Comparison of ENCODE assay signal across 8 cellular contexts in the genomic region with DNA sequence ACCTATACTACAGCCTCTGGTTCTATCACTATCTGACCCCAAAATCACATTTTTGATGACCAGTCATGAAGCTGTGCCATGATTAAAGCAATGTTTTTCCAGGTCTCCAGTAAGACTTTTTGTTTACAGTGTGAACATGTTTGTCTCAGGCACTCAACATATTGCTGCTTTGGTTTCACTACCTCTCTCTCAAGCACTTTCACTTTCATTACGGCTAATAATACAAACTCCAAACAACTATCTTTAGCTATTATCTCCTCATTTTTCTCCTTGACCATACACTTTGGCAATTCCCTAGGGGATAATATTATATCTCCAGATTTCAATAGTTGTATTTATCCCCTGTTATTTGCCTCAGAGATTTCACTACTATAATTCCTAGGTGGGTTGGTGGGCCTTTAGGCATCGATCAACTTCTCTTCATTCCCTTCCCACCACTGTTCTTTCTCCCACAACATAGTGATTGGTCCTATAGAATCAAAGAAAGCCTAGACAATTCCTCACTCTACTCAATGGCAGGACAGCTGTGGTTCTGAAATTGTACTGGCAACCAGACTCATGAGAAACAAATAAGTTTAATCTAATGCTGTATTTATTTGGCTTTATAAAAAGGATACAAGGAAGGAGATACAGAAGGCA.
DNase-seq lines count a peak whose midpoint lies in the region; ATAC-seq and TF ChIP-seq lines count a peak whose summit lies in the region.

No MANE protein-coding gene starts in this region.

- peaks cover 7% of the 10 kb centered on the region for H3K9me3 Mint-ChIP-seq in activated T-cell treated with anti-CD3 and anti-CD28 coated beads, Interleukin-2, amount 50 U/mL, for 4 hours
- peaks cover 0 to 10% (median 0%) of the 10 kb centered on the region in 9 donors for H3K9me3 Mint-ChIP-seq in naive thymus-derived CD8-positive, alpha-beta T cell
- peaks cover 26% of the 10 kb centered on the region for H3K9me3 Mint-ChIP-seq in osteocyte (ENCODE audit: unreplicated experiment)

- H3K27ac Mint-ChIP-seq in naive thymus-derived CD8-positive, alpha-beta T cell, result peak overlapping the region in 1 of 10 donors; percentile 59
- H3K27ac Mint-ChIP-seq in osteocyte (ENCODE audit: unreplicated experiment), result no peak overlapping the region

- ATAC-seq in activated T-cell treated with anti-CD3 and anti-CD28 coated beads, Interleukin-2, amount 50 U/mL, for 4 hours, result no peak
- peak; percentile 90 for ATAC-seq in HG02884 (IDR thresholded peaks at IDR 0.05; ENCODE audit: unreplicated experiment)
- no peak for ATAC-seq in naive thymus-derived CD8-positive, alpha-beta T cell

- DNase-seq in activated T-cell treated with anti-CD3 and anti-CD28 coated beads, Interleukin-2, amount 50 U/mL, for 4 hours, result no peak
- no peak for DNase-seq in activated T-cell treated with anti-CD3 and anti-CD28 coated beads, Interleukin-2, amount 50 U/mL, for 1 hour
- DNase-seq in NOMO-1 treated with DMSO at 0.1 percent for 48 hours (lab: John Stamatoyannopoulos, UW; ENCODE audit: unreplicated experiment) (peak; percentile 40), osteocyte (ENCODE audit: extremely low spot score, unreplicated experiment) (no peak), ureter (ENCODE audit: low spot score) (no peak), NCI-H82 (lab: John Stamatoyannopoulos, UW) (no peak)
- no peak for DNase-seq in naive thymus-derived CD8-positive, alpha-beta T cell

- peak overlapping the region; percentile 39 for H3K4me3 Mint-ChIP-seq in activated T-cell treated with anti-CD3 and anti-CD28 coated beads, Interleukin-2, amount 50 U/mL, for 4 hours
- H3K4me3 Mint-ChIP-seq in naive thymus-derived CD8-positive, alpha-beta T cell, result peak overlapping the region in 8 of 10 donors; percentile 4 to 52 (median 40)
- no peak overlapping the region for H3K4me3 Mint-ChIP-seq in osteocyte (ENCODE audit: unreplicated experiment)

- no peak for TF ChIP-seq CTCF in osteocyte (IDR thresholded peaks at IDR 0.05)

- POLR2A ChIA-PET in naive thymus-derived CD8-positive, alpha-beta T cell (lab: Charles Lee), result no interaction called here

- H3K36me3 Mint-ChIP-seq in activated T-cell treated with anti-CD3 and anti-CD28 coated beads, Interleukin-2, amount 50 U/mL, for 4 hours (ENCODE audit: insufficient read depth), result no peaks in the 10 kb centered on the region
- H3K36me3 Mint-ChIP-seq in naive thymus-derived CD8-positive, alpha-beta T cell, result no peaks in the 10 kb centered on the region
- no peaks in the 10 kb centered on the region for H3K36me3 Mint-ChIP-seq in osteocyte (ENCODE audit: unreplicated experiment)

- no peaks in the 10 kb centered on the region for H3K4me1 Mint-ChIP-seq in activated T-cell treated with anti-CD3 and anti-CD28 coated beads, Interleukin-2, amount 50 U/mL, for 4 hours (ENCODE audit: low read depth)
- H3K4me1 Mint-ChIP-seq in naive thymus-derived CD8-positive, alpha-beta T cell, result peaks cover 0 to 14% (median 3%) of the 10 kb centered on the region in 4 donors
- H3K4me1 Mint-ChIP-seq in osteocyte (ENCODE audit: unreplicated experiment), result no peaks in the 10 kb centered on the region

- H3K27me3 Mint-ChIP-seq in activated T-cell treated with anti-CD3 and anti-CD28 coated beads, Interleukin-2, amount 50 U/mL, for 4 hours (ENCODE audit: low read depth), result no peaks in the 10 kb centered on the region
- no peaks in the 10 kb centered on the region for H3K27me3 Mint-ChIP-seq in naive thymus-derived CD8-positive, alpha-beta T cell
- H3K27me3 Mint-ChIP-seq in osteocyte (ENCODE audit: unreplicated experiment), result no peaks in the 10 kb centered on the region
